In genomic region chr3:62723171-62723570, GRCh38 we compare ENCODE assay signal across 18 cellular contexts.
A peak's percentile ranks its signal among the peaks of the same experiment; 100 is the strongest.
DNase-seq lines count a peak whose midpoint lies in the region; ATAC-seq and TF ChIP-seq lines count a peak whose summit lies in the region.
"Had no signal": no experiment of that assay in that cellular context is flagged by ENCODE, and none has a peak within 500 bp of the region (broad histone marks: within the 10 kb centered on the region; RNA-seq: fewer than 3 reads in every experiment).

No MANE protein-coding gene starts in this region.

- peaks cover 51% of the 10 kb centered on the region for H3K4me1 Mint-ChIP-seq in glutamatergic neuron (ENCODE audit: low read depth, unreplicated experiment)
- H3K4me1 Mint-ChIP-seq: T-cell had no signal

- CTCF ChIA-PET in SK-N-SH (lab: Yijun Ruan, JAX) = interaction anchor here (0.6 to 1.4 kb wide), 2 partner anchors 43 to 57 kb away, joined by 3 read pairs; no protein-coding TSS in a partner anchor

- no peak overlapping the region for H3K9ac ChIP-seq in SK-N-SH

- H3K4me2 ChIP-seq in SK-N-SH = no peak overlapping the region
- H3K4me2 ChIP-seq: A549, PC-9 had no signal

- TF ChIP-seq RAD21 in SK-N-SH (IDR thresholded peaks at IDR 0.05; ENCODE audit: low read length) = no peak

- peak overlapping the region; percentile 68 for H3K27ac Mint-ChIP-seq in glutamatergic neuron (ENCODE audit: unreplicated experiment)
- H3K27ac Mint-ChIP-seq: GM23338, T-cell had no signal

- peak overlapping the region; percentile 34 for H3K4me3 Mint-ChIP-seq in glutamatergic neuron (ENCODE audit: unreplicated experiment)
- H3K4me3 Mint-ChIP-seq: GM23338, T-cell had no signal

- no peaks in the 10 kb centered on the region for H3K27me3 ChIP-seq in SK-N-SH (ENCODE audit: insufficient read depth)
- H3K27me3 ChIP-seq: MG63, SJSA1 had no signal

- WGBS in SK-N-SH (ENCODE audit: low lambda C conversion rate) = 81% methylated on average over 8 of the region's 8 CpGs

- no peak for ATAC-seq in SK-N-SH treated with all-trans-retinoic acid at 6 μM for 48 hours
- ATAC-seq: A549, T-cell had no signal

- no peak overlapping the region for H2AFZ ChIP-seq in SK-N-SH (ENCODE audit: low read depth)
- H2AFZ ChIP-seq: PC-9 had no signal

- H3K36me3 Mint-ChIP-seq in glutamatergic neuron (ENCODE audit: unreplicated experiment) = no peaks in the 10 kb centered on the region
- H3K36me3 Mint-ChIP-seq: T-cell had no signal

- DNase-seq in SK-N-SH (peak; percentile 15), NAMALWA (ENCODE audit: low spot score) (peak; percentile 53), glutamatergic neuron (no peak), iPS-NIHi7 (ENCODE audit: extremely low spot score) (no peak), NCI-H524 treated with DMSO at 0.1 percent for 48 hours (lab: John Stamatoyannopoulos, UW) (no peak), nucleus accumbens (lab: John Stamatoyannopoulos, UW) (no peak)
- no peak for DNase-seq in activated effector memory CD4-positive, alpha-beta T cell treated with anti-CD3 and anti-CD28 coated beads, Interleukin-2, amount 50 U/mL, for 16 hours
- DNase-seq: DMS153, EL, MG63, NCI-H774, PC-9, T-cell had no signal

- H3K79me2 ChIP-seq in SK-N-SH (ENCODE audit: insufficient read depth) = no peaks in the 10 kb centered on the region

- no peak for TF ChIP-seq CTCF in SK-N-SH (IDR thresholded peaks at IDR 0.05)
- TF ChIP-seq CTCF in glutamatergic neuron (IDR thresholded peaks at IDR 0.05; ENCODE audit: partially characterized antibody, unreplicated experiment) = no peak

- no peak overlapping the region for H3K4me3 ChIP-seq in SK-N-SH (ENCODE audit: low read depth in 2 of 2, low read length in 1 of 2)
- H3K4me3 ChIP-seq: A549, GM23338, MG63, PC-9, SJSA1 had no signal

- H3F3A ChIP-seq in SK-N-SH (replicated peaks; ENCODE audit: insufficient read depth) = peaks cover 25% of the 10 kb centered on the region

- H3K27ac ChIP-seq in SK-N-SH (ENCODE audit: low read depth in 2 of 2, low read length in 1 of 2) = no peak overlapping the region
- H3K27ac ChIP-seq: A549, C4-2B, PC-9, SJSA1 had no signal

- no peaks in the 10 kb centered on the region for H3K9me2 ChIP-seq in SK-N-SH

- H3K9me3 Mint-ChIP-seq in glutamatergic neuron (ENCODE audit: unreplicated experiment) = peaks cover 3% of the 10 kb centered on the region
- H3K9me3 Mint-ChIP-seq: GM23338 had no signal

- POLR2A ChIA-PET in SK-N-SH (lab: Yijun Ruan, JAX) = no interaction called here

- H3K9me3 ChIP-seq in SK-N-SH = no peaks in the 10 kb centered on the region
- H3K9me3 ChIP-seq: A549, MG63, SJSA1 had no signal

- H3K36me3 ChIP-seq in SK-N-SH (replicated peaks in 1 of 2; ENCODE audit: control insufficient read depth in 1 of 2, insufficient read depth in 2 of 2, low read length in 1 of 2) = no peaks in the 10 kb centered on the region
- H3K36me3 ChIP-seq: MG63, SJSA1 had no signal

- peaks cover 10 to 31% of the 10 kb centered on the region in 2 experiments; a peak in 3 of 4 replicates for H3K4me1 ChIP-seq in SK-N-SH (ENCODE audit: control insufficient read depth in 1 of 2, insufficient read depth in 2 of 2, low read depth in 1 of 2, low read length in 1 of 2)
- H3K4me1 ChIP-seq: A549 had no signal

- H3K27me3 Mint-ChIP-seq in glutamatergic neuron (ENCODE audit: unreplicated experiment) = peaks cover 4% of the 10 kb centered on the region
- H3K27me3 Mint-ChIP-seq: T-cell had no signal

- TF ChIP-seq EP300 in SK-N-SH (IDR thresholded peaks at IDR 0.05; ENCODE audit: borderline replicate concordance in 1 of 2, low read depth in 1 of 2, low read length in 1 of 2) = no peak

- H4K20me1 ChIP-seq in SK-N-SH (ENCODE audit: insufficient read depth) = no peaks in the 10 kb centered on the region

TF ChIP-seq in SK-N-SH, 30 proteins besides CTCF, POLR2A, EP300 and RAD21 (continues in another document):
- TF ChIP-seq GATA2 (CRISPR knock-in tag; IDR thresholded peaks at IDR 0.05) (no peak), FOXJ3 (CRISPR knock-in tag; IDR thresholded peaks at IDR 0.05) (no peak), MAX (IDR thresholded peaks at IDR 0.05; ENCODE audit: low read depth) (no peak), EZH2phosphoT487 (IDR thresholded peaks at IDR 0.05; ENCODE audit: borderline replicate concordance, low read depth) (no peak), IRF3 (IDR thresholded peaks at IDR 0.05; ENCODE audit: low read depth, low read length) (no peak), FOSL2 (IDR thresholded peaks at IDR 0.05; ENCODE audit: borderline replicate concordance, low read depth) (no peak), MXI1 (IDR thresholded peaks at IDR 0.05; ENCODE audit: low read depth, low read length) (no peak), RCOR1 (IDR thresholded peaks at IDR 0.05; ENCODE audit: low read length) (no peak), ZBTB33 (IDR thresholded peaks at IDR 0.05; ENCODE audit: borderline replicate concordance, low read depth) (no peak), POLR2AphosphoS5 (IDR thresholded peaks at IDR 0.05; ENCODE audit: low read depth, low read length) (no peak), RXRA (IDR thresholded peaks at IDR 0.05; ENCODE audit: borderline replicate concordance, low read depth) (no peak)

TF ChIP-seq in SK-N-SH treated with all-trans-retinoic acid at 6 μM for 48 hours, 23 proteins besides CTCF, POLR2A, EP300 and RAD21 (continues in another document):
- no peak for TF ChIP-seq ZFP30 (CRISPR knock-in tag; IDR thresholded peaks at IDR 0.05)
- no peak for TF ChIP-seq TSHZ2 (CRISPR knock-in tag; IDR thresholded peaks at IDR 0.05)
- TF ChIP-seq ARNTL (CRISPR knock-in tag; IDR thresholded peaks at IDR 0.05; ENCODE audit: borderline replicate concordance, low read depth) = no peak
- no peak for TF ChIP-seq ESRRG (CRISPR knock-in tag; IDR thresholded peaks at IDR 0.05)
- no peak for TF ChIP-seq POU6F1 (CRISPR knock-in tag; IDR thresholded peaks at IDR 0.05; ENCODE audit: borderline replicate concordance, low read depth)
- TF ChIP-seq ZNF8 (CRISPR knock-in tag; IDR thresholded peaks at IDR 0.05) = no peak
- TF ChIP-seq PATZ1 (CRISPR knock-in tag; IDR thresholded peaks at IDR 0.05; ENCODE audit: borderline replicate concordance) = no peak
- no peak for TF ChIP-seq ZFP3 (CRISPR knock-in tag; IDR thresholded peaks at IDR 0.05)
- TF ChIP-seq ZNF70 (CRISPR knock-in tag; IDR thresholded peaks at IDR 0.05) = no peak
- no peak for TF ChIP-seq GLIS3 (CRISPR knock-in tag; IDR thresholded peaks at IDR 0.05)
- TF ChIP-seq TOX (CRISPR knock-in tag; IDR thresholded peaks at IDR 0.05; ENCODE audit: borderline replicate concordance) = no peak
- no peak for TF ChIP-seq SNAI2 (CRISPR knock-in tag; IDR thresholded peaks at IDR 0.05)

Comparison
In these comparisons a context has a peak if more than half of its experiments do, and no peak if none do; other contexts are left out.
1. DNase-seq: peak in SK-N-SH (single experiment) and NAMALWA (single experiment); none in glutamatergic neuron (single experiment), iPS-NIHi7 (single experiment), activated effector memory CD4-positive, alpha-beta T cell treated with anti-CD3 and anti-CD28 coated beads, Interleukin-2, amount 50 U/mL, for 16 hours (single experiment), NCI-H524 treated with DMSO at 0.1 percent for 48 hours (single experiment) and nucleus accumbens (0 of 56).